Comparison of ENCODE assay signal across 8 cellular contexts in genomic region chr15:22979699-22980188, GRCh38. TPM values are rescaled to one million over a fixed set of nuclear protein-coding genes. Genes with fewer than 3 reads are reported as not detected.
DNase-seq lines count a peak whose midpoint lies in the region; ATAC-seq and TF ChIP-seq lines count a peak whose summit lies in the region.

No MANE protein-coding gene starts in this region.

- no peak overlapping the region for H4K5ac ChIP-seq in H9 (ENCODE audit: insufficient read length, low read depth, low read length)

- H3K56ac ChIP-seq in H9 (ENCODE audit: insufficient read length, low read depth, low read length) = no peak overlapping the region

- H3K27me3 Mint-ChIP-seq in H9 (ENCODE audit: low read depth) = peaks cover 49% of the 10 kb centered on the region

- H3K27me3 ChIP-seq in H9 (ENCODE audit: insufficient read depth, low read length) (peaks cover 6% of the 10 kb centered on the region; the same call in 1 of the 2 replicates), left lung (peaks cover 0 to 32% of the 10 kb centered on the region in 2 donors)

- H3K23ac ChIP-seq in H9 (ENCODE audit: insufficient read length, low read depth, low read length) = no peak overlapping the region

- 0 out of 2 replicates have a peak, but pooled peaks cover 2% of the 10 kb centered on the region for H3K4me1 ChIP-seq in H9 (ENCODE audit: insufficient read depth, low read length)
- H3K4me1 ChIP-seq in left lung = peaks cover 6 to 50% of the 10 kb centered on the region in 2 donors

- intact Hi-C loops in left lung (cut with DNase I) = no loop called here

- peak overlapping the region; percentile 94 for H3K4me3 ChIP-seq in choroid plexus epithelial cell (ENCODE audit: low read depth, low read length)
- H3K4me3 ChIP-seq in left lung = peak overlapping the region; percentile 60 to 95

- no CpG with 5 or more reads among the region's 49 CpGs for WGBS in H9 (ENCODE audit: extremely low coverage, insufficient read length, low lambda C conversion rate)

- no peak overlapping the region for H4K8ac ChIP-seq in H9 (replicated peaks; ENCODE audit: insufficient read length, low read depth, low read length)

- no peak overlapping the region for H2BK12ac ChIP-seq in H9 (ENCODE audit: insufficient read length, low read depth, low read length)

- H3K79me1 ChIP-seq in H9 (ENCODE audit: insufficient read depth, low read depth, low read length, poor library complexity, severe bottlenecking) = peaks cover 5% of the 10 kb centered on the region

- H3K36me3 Mint-ChIP-seq in H9 (ENCODE audit: insufficient read depth in 1 of 3, low read depth in 3 of 3) = peaks cover 0 to 7% (median 0%) of the 10 kb centered on the region in 3 experiments; a peak in 2 of 7 replicates

- H3K36me3 ChIP-seq in left lung = no peaks in the 10 kb centered on the region

- no peak overlapping the region for H2BK15ac ChIP-seq in H9 (ENCODE audit: low read depth, low read length)

- H3K18ac ChIP-seq in H9 (ENCODE audit: insufficient read length, low read depth, low read length) = peak overlapping the region; percentile 82

- H2BK5ac ChIP-seq in H9 (ENCODE audit: insufficient read length, low read length) = no peak overlapping the region

- TF ChIP-seq CTCF in H9 (conservative IDR thresholded peaks at IDR 0.05) (no peak), choroid plexus epithelial cell (conservative IDR thresholded peaks at IDR 0.05; ENCODE audit: low read depth, low read length) (no peak), left lung (IDR thresholded peaks at IDR 0.05) (no peak)

- H4K20me1 ChIP-seq in H9 (ENCODE audit: control insufficient read depth, insufficient read depth, insufficient read length) = no peaks in the 10 kb centered on the region

- H3K4me2 ChIP-seq in H9 (ENCODE audit: insufficient read depth, insufficient read length, low read length) = peak overlapping the region; percentile 93

- H4K91ac ChIP-seq in H9 (ENCODE audit: insufficient read length, low read depth, low read length) = no peak overlapping the region

- H3K27ac ChIP-seq in H9 (ENCODE audit: insufficient read length, low read depth, low read length) (no peak overlapping the region), left lung (peak overlapping the region; percentile 83 to 87)

- H2BK20ac ChIP-seq in H9 (ENCODE audit: low read depth, low read length, poor library complexity, severe bottlenecking) = no peak overlapping the region

- no peak overlapping the region for H2BK120ac ChIP-seq in H9 (ENCODE audit: low read depth, low read length, poor library complexity, severe bottlenecking)

- peaks cover 2% of the 10 kb centered on the region; the same call in 1 of the 2 replicates for H3K79me2 ChIP-seq in H9 (ENCODE audit: insufficient read depth, low read length)

- H2AFZ ChIP-seq in H9 (ENCODE audit: low read length) = peak overlapping the region; percentile 2

- peaks cover 0 to 2% of the 10 kb centered on the region in 2 experiments; a peak in 2 of 5 replicates for H3K9me3 Mint-ChIP-seq in H9

- peaks cover 10 to 15% of the 10 kb centered on the region in 2 experiments for H3K4me1 Mint-ChIP-seq in H9

- peaks cover 14% of the 10 kb centered on the region for H3K23me2 ChIP-seq in H9 (ENCODE audit: insufficient read length, low read depth, low read length, poor library complexity, severe bottlenecking)

- H3K4me3 Mint-ChIP-seq in H9 = peak overlapping the region; percentile 91 to 98

- ATAC-seq in left lung = peak; percentile 21

- H3T11ph ChIP-seq in H9 (ENCODE audit: low read length) = no peak overlapping the region

- no peak overlapping the region for H3K4ac ChIP-seq in H9 (ENCODE audit: low read depth, low read length)

- H2AK5ac ChIP-seq in H9 (ENCODE audit: insufficient read length, low read length) = no peak overlapping the region

- H3K14ac ChIP-seq in H9 (ENCODE audit: insufficient read depth, low read length) = no peak overlapping the region

- H3K27ac Mint-ChIP-seq in H9 = peak overlapping the region in 2 of 3 experiments; percentile 5 to 74; a peak in 2 of 7 replicates

- peak overlapping the region; percentile 83 for H3K9ac ChIP-seq in H9 (ENCODE audit: extremely low read depth, insufficient read length, low read length)

- no peaks in the 10 kb centered on the region for H3K9me3 ChIP-seq in H9 (ENCODE audit: control insufficient read depth, low read depth, low read length)
- no peaks in the 10 kb centered on the region for H3K9me3 ChIP-seq in left lung

- DNase-seq in GM03348 (ENCODE audit: low spot score) (peak; percentile 58), H9 (no peak), RKO (ENCODE audit: low spot score) (peak; percentile 17), choroid plexus epithelial cell (ENCODE audit: low read depth) (peak; percentile 33), left lung (peak in 1 of 2 donors; percentile 84), superior temporal gyrus (ENCODE audit: extremely low spot score) (peak; percentile 44), NK-92 (lab: John Stamatoyannopoulos, UW; ENCODE audit: unreplicated experiment) (no peak), COR-L47 (lab: John Stamatoyannopoulos, UW) (no peak)

RNA-seq across cellular contexts. Expression of gene CYFIP1, which starts 0.4 kb away (rescaled TPM):
- total RNA-seq in H9 (2021) = 67.5 and 71.2 TPM in 2 replicates
- 100 to 1,000 TPM; 141 to 164 TPM for total RNA-seq in left lung

RNA-seq across cellular contexts. Expression of gene TUBGCP5, which starts 59.6 kb away (rescaled TPM):
- total RNA-seq in H9 (2021) (14.7 and 15.3 TPM in 2 replicates), left lung (10 to 100 TPM; 13.1 to 14.4 TPM)

Comparison
In these comparisons a context has a peak if more than half of its experiments do, and no peak if none do; other contexts are left out.
1. DNase-seq: peak in GM03348 (single experiment), RKO (single experiment), choroid plexus epithelial cell (single experiment) and superior temporal gyrus (single experiment); none in H9 (single experiment), NK-92 (single experiment) and COR-L47 (single experiment).